Comparison of ENCODE assay signal across 9 cellular contexts in the genomic region with DNA sequence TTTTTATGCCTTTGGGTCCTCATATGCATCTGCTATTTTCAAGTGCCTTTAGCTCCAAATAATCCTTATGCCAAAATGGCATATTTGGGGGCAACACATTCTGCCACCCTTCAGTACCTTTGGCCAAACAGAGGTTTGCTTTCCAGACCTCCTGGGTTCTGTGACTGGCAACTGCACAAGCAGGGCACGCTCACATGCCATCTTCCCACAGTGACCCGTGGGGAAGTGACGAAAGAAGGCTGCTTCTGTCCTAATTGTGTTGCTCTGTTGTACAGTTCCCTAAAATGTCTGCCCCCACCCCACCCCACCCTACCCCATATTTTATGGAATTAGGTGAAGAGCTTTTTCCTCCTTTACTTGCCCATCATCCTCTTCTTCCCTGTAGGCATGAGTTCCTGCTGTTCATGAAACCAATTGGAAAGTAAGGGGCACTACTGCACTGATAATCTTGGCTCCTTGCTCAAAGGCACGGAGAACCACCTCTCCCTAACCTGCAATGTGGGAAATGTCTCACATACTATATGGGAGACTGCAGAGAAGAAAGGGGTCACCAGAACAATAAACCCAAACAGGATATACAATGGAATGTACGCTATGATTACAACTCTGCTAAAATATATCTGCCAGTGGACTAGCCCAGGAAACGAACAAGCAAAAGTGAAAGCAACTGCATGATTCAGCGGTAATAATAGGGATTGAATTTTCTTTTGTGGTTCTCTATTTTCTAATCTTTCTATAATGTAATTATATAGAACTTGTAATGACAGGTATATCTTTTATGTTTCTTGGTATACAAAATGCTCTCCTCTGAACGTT. TPM values are rescaled to one million over a fixed set of nuclear protein-coding genes. Genes with fewer than 3 reads are reported as not detected.
DNase-seq lines count a peak whose midpoint lies in the region; ATAC-seq lines count a peak whose summit lies in the region.
"Had no signal": no experiment of that assay in that cellular context is flagged by ENCODE, and none has a peak within 500 bp of the region (broad histone marks: within the 10 kb centered on the region; RNA-seq: fewer than 3 reads in every experiment).

No MANE protein-coding gene starts in this region.

- intact Hi-C loops in naive thymus-derived CD4-positive, alpha-beta T cell (cut with micrococcal nuclease): loop anchor here (1.0 to 10.0 kb wide), 5 partner anchors 28 to 206 kb away; a partner anchor contains a TSS

- H3K36me3 Mint-ChIP-seq in naive thymus-derived CD4-positive, alpha-beta T cell: peaks cover 0 to 22% (median 0%) of the 10 kb centered on the region in 5 donors

- peaks cover 25 to 30% of the 10 kb centered on the region in 2 donors for H3K4me1 ChIP-seq in naive thymus-derived CD4-positive, alpha-beta T cell (ENCODE audit: control insufficient read depth in 2 of 2, insufficient read depth in 2 of 2, low read length in 2 of 2)

- peak; percentile 65 for ATAC-seq in naive thymus-derived CD4-positive, alpha-beta T cell

- in situ Hi-C loops in G401 (cut with HindIII; ENCODE audit: low sequenced_read_pairs): no loop called here

- no peaks in the 10 kb centered on the region for H3K27me3 ChIP-seq in naive thymus-derived CD4-positive, alpha-beta T cell (ENCODE audit: control insufficient read depth in 2 of 2, insufficient read depth in 2 of 2, low read length in 2 of 2)

- H3K4me1 Mint-ChIP-seq in naive thymus-derived CD4-positive, alpha-beta T cell: peaks cover 32 to 64% (median 55%) of the 10 kb centered on the region in 7 donors

- H3K4me3 Mint-ChIP-seq in naive thymus-derived CD4-positive, alpha-beta T cell: peak overlapping the region; percentile 75 to 99 (median 87)

- CTCF ChIA-PET in naive thymus-derived CD4-positive, alpha-beta T cell (lab: Charles Lee): interaction anchor here (3.4 kb wide), 1 partner anchor 229 kb away, joined by 33 read pairs; no protein-coding TSS in a partner anchor

- H3K27ac Mint-ChIP-seq in naive thymus-derived CD4-positive, alpha-beta T cell: peak overlapping the region; percentile 88 to 99 (median 95)

- H3K27ac ChIP-seq in naive thymus-derived CD4-positive, alpha-beta T cell (ENCODE audit: low read depth, low read length): peak overlapping the region; percentile 74
- H3K27ac ChIP-seq: C4-2B had no signal

- peak overlapping the region; percentile 64 for H3K4me3 ChIP-seq in naive thymus-derived CD4-positive, alpha-beta T cell (ENCODE audit: low read length)

- no peaks in the 10 kb centered on the region for H3K36me3 ChIP-seq in naive thymus-derived CD4-positive, alpha-beta T cell (ENCODE audit: control insufficient read depth in 2 of 3, insufficient read depth in 3 of 3, low read length in 3 of 3)

- H3K9me3 Mint-ChIP-seq in naive thymus-derived CD4-positive, alpha-beta T cell: no peaks in the 10 kb centered on the region

- H3K9me3 ChIP-seq in naive thymus-derived CD4-positive, alpha-beta T cell (ENCODE audit: control insufficient read depth in 2 of 3, low read length in 3 of 3): no peaks in the 10 kb centered on the region

- POLR2A ChIA-PET in naive thymus-derived CD4-positive, alpha-beta T cell (lab: Charles Lee): interaction anchor here (0.5 to 16.0 kb wide), 9 partner anchors 37 to 376 kb away, joined by 3 to 253 read pairs (median 7); a partner anchor contains a TSS

- DNase-seq in SKM-1 treated with dmso at 0.1 percent for 144 hours (lab: John Stamatoyannopoulos, UW; ENCODE audit: unreplicated experiment): peak; percentile 58
- no peak for DNase-seq in SKM-1 (lab: John Stamatoyannopoulos, UW; ENCODE audit: unreplicated experiment)
- DNase-seq in T-helper 2 cell: peak in 3 of 5 experiments; percentile 22 to 84 (median 33)
- DNase-seq in dermis blood vessel endothelial cell: peak; percentile 87
- DNase-seq in naive thymus-derived CD4-positive, alpha-beta T cell: peak; percentile 16 to 42 (median 36)
- no peak for DNase-seq in iPS-NIHi11 (ENCODE audit: low spot score)
- no peak for DNase-seq in G401 (ENCODE audit: low spot score)
- no peak for DNase-seq in NCI-H146 treated with DMSO at 0.1 percent for 48 hours (lab: John Stamatoyannopoulos, UW; ENCODE audit: unreplicated experiment)

- no peaks in the 10 kb centered on the region for H3K27me3 Mint-ChIP-seq in naive thymus-derived CD4-positive, alpha-beta T cell

RNA-seq across cellular contexts. Expression of a gene that starts 3.3 kb away (rescaled TPM):
- under 0.01 and 0.05 TPM in 2 replicates for total RNA-seq in dermis blood vessel endothelial cell
- 100 to 1,000 TPM in 1 of 5 experiments, 10 to 100 TPM in 4; 41.7 to 111 (median 52.9) TPM for total RNA-seq in naive thymus-derived CD4-positive, alpha-beta T cell
- 10 to 100 TPM; 12.0 to 13.6 TPM for polyA plus RNA-seq in naive thymus-derived CD4-positive, alpha-beta T cell
- not detected in 2 replicates for total RNA-seq in G401 (2014; rRNA removed; shearing (Covaris generic))

RNA-seq across cellular contexts. Expression of a gene that starts 19.8 kb away (rescaled TPM):
- not detected in 2 replicates for total RNA-seq in dermis blood vessel endothelial cell
- total RNA-seq in naive thymus-derived CD4-positive, alpha-beta T cell: not detected
- under 1 TPM in 1 of 2 donors, not detected in 1; 0.06 TPM for polyA plus RNA-seq in naive thymus-derived CD4-positive, alpha-beta T cell
- not detected in 2 replicates for total RNA-seq in G401 (2014; rRNA removed; shearing (Covaris generic))

RNA-seq across cellular contexts. Expression of a gene that starts 37.6 kb away (rescaled TPM):
- 3.7 and 3.9 TPM in 2 replicates for total RNA-seq in dermis blood vessel endothelial cell
- 1 to 10 TPM; 2.9 to 8.0 (median 5.3) TPM for total RNA-seq in naive thymus-derived CD4-positive, alpha-beta T cell
- 1 to 10 TPM; 2.2 to 5.0 TPM for polyA plus RNA-seq in naive thymus-derived CD4-positive, alpha-beta T cell
- total RNA-seq in G401 (2014; rRNA removed; shearing (Covaris generic)): 2.4 and 5.7 TPM in 2 replicates

RNA-seq across cellular contexts. Expression of a gene that starts 46.3 kb away (rescaled TPM):
- 110 and 203 TPM in 2 replicates for total RNA-seq in dermis blood vessel endothelial cell
- 100 to 1,000 TPM in 4 of 5 experiments, 10 to 100 TPM in 1; 84.7 to 197 (median 136) TPM for total RNA-seq in naive thymus-derived CD4-positive, alpha-beta T cell
- 10 to 100 TPM; 49.0 to 66.0 TPM for polyA plus RNA-seq in naive thymus-derived CD4-positive, alpha-beta T cell
- total RNA-seq in G401 (2014; rRNA removed; shearing (Covaris generic)): 104 and 126 TPM in 2 replicates

Comparison
In these comparisons a context has a peak if more than half of its experiments do, and no peak if none do; other contexts are left out.
1. DNase-seq: peak in SKM-1 treated with dmso at 0.1 percent for 144 hours (single experiment), T-helper 2 cell (3 of 5), dermis blood vessel endothelial cell (single experiment) and naive thymus-derived CD4-positive, alpha-beta T cell (9 of 9); none in SKM-1 (single experiment), iPS-NIHi11 (single experiment), G401 (single experiment) and NCI-H146 treated with DMSO at 0.1 percent for 48 hours (single experiment).
2. RNA of a gene that starts 3.3 kb away (total RNA-seq): 41.7 to 111 TPM in naive thymus-derived CD4-positive, alpha-beta T cell; under 0.01 to 0.05 TPM in dermis blood vessel endothelial cell and not detected in G401; every median in the first group is over 10 times any median in the second.